Comparison of ENCODE assay signal across 19 cellular contexts in the genomic region with DNA sequence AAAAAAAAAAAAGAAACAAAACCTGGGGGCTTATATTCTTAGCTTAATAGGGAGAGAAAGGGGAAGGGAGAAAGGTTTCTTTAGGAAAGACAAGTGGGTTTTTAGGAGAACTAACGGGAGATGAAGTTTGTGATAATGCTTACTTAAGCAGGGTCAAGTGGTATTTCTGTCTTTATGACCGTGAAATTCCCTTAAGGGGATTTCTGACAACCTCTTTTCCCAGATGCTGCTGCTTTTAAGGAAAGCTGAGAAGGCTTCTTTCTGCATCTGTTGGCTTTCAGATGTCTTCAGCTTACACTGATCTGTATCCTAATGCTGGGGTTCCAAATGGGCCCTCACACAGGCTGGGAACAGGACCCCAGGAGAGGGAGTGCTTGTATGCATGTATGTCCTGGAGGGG. TPM values are rescaled to one million over a fixed set of nuclear protein-coding genes. Genes with fewer than 3 reads are reported as not detected.
A peak's percentile ranks its signal among the peaks of the same experiment; 100 is the strongest.
DNase-seq lines count a peak whose midpoint lies in the region; ATAC-seq and TF ChIP-seq lines count a peak whose summit lies in the region.
"Had no signal": no experiment of that assay in that cellular context is flagged by ENCODE, and none has a peak within 500 bp of the region (broad histone marks: within the 10 kb centered on the region; RNA-seq: fewer than 3 reads in every experiment).

No MANE protein-coding gene starts in this region.

- H3K9me3 Mint-ChIP-seq in central memory CD8-positive, alpha-beta T cell: no peaks in the 10 kb centered on the region
- H3K9me3 Mint-ChIP-seq: CD14-positive monocyte, T-cell had no signal

- no peak overlapping the region for H4K91ac ChIP-seq in neuronal stem cell (ENCODE audit: low read depth, low read length, poor library complexity)

- no peak overlapping the region for H3K4ac ChIP-seq in neuronal stem cell (ENCODE audit: low read length)

- H3K4me3 Mint-ChIP-seq in central memory CD8-positive, alpha-beta T cell: no peak overlapping the region
- H3K4me3 Mint-ChIP-seq: CD14-positive monocyte, T-cell had no signal

- TF ChIP-seq CTCF in tibial artery (IDR thresholded peaks at IDR 0.05): no peak

- H3K4me1 Mint-ChIP-seq in central memory CD8-positive, alpha-beta T cell: no peaks in the 10 kb centered on the region
- H3K4me1 Mint-ChIP-seq: T-cell had no signal

- no peak overlapping the region for H3K14ac ChIP-seq in neuronal stem cell (ENCODE audit: low read length)

- CTCF ChIA-PET in HEK293T (lab: Yijun Ruan, JAX): no interaction called here

- H3K4me2 ChIP-seq in neuronal stem cell (ENCODE audit: insufficient read depth, low read length, poor library complexity, severe bottlenecking): no peak overlapping the region

- H2AK5ac ChIP-seq in neuronal stem cell (ENCODE audit: low read depth, low read length): peak overlapping the region; percentile 37

- peak overlapping the region; percentile 32 for H3K18ac ChIP-seq in neuronal stem cell (ENCODE audit: low read length)

- no peak overlapping the region for H3K23ac ChIP-seq in neuronal stem cell (ENCODE audit: low read depth, low read length, poor library complexity)

- POLR2A ChIA-PET in HEK293T (lab: Yijun Ruan, JAX): no interaction called here

- peak overlapping the region; percentile 69 for H3K27ac Mint-ChIP-seq in central memory CD8-positive, alpha-beta T cell (ENCODE audit: low read depth)
- H3K27ac Mint-ChIP-seq: T-cell had no signal

- no peaks in the 10 kb centered on the region for H3K27me3 Mint-ChIP-seq in central memory CD8-positive, alpha-beta T cell
- H3K27me3 Mint-ChIP-seq: T-cell had no signal

- H2BK120ac ChIP-seq in neuronal stem cell (ENCODE audit: low read depth, low read length): no peak overlapping the region

- H3K36me3 ChIP-seq in neuronal stem cell (replicated peaks in 1 of 2; ENCODE audit: control insufficient read depth in 2 of 2, insufficient read depth in 2 of 2, low read length in 2 of 2) (no peaks in the 10 kb centered on the region), tibial artery (no peaks in the 10 kb centered on the region)

- peak overlapping the region; percentile 76 for H2BK5ac ChIP-seq in neuronal stem cell (ENCODE audit: low read length)

- peaks cover 2% of the 10 kb centered on the region for H3K36me3 Mint-ChIP-seq in central memory CD8-positive, alpha-beta T cell (ENCODE audit: insufficient read depth)
- H3K36me3 Mint-ChIP-seq: CD14-positive monocyte, T-cell had no signal

- H3K4me3 ChIP-seq in neuronal stem cell (ENCODE audit: low read length in 2 of 2) (no peak overlapping the region), tibial artery (no peak overlapping the region)
- H3K4me3 ChIP-seq: GM23248, SK-N-MC had no signal

- no peak overlapping the region for H4K8ac ChIP-seq in neuronal stem cell (ENCODE audit: low read depth, low read length)

- H3K9me3 ChIP-seq in neuronal stem cell (replicated peaks in 1 of 2; ENCODE audit: control insufficient read depth in 2 of 2, insufficient read depth in 1 of 2, low read depth in 1 of 2, low read length in 2 of 2) (peaks cover 0 to 1% of the 10 kb centered on the region in 2 donors), tibial artery (no peaks in the 10 kb centered on the region)

- WGBS in neuronal stem cell (ENCODE audit: extremely low coverage in 2 of 2, insufficient read length in 2 of 2, insufficient replicate concordance in 1 of 2), 2 donors: no CpG with 5 or more reads among the region's 2 CpGs

- no peak overlapping the region for H3K9ac ChIP-seq in neuronal stem cell (ENCODE audit: low read depth, low read length, poor library complexity)
- H3K9ac ChIP-seq: GM23248 had no signal

- no peaks in the 10 kb centered on the region for H3K27me3 ChIP-seq in neuronal stem cell (ENCODE audit: control insufficient read depth in 3 of 3, insufficient read depth in 3 of 3, low read depth in 1 of 3, low read length in 3 of 3)
- H3K27me3 ChIP-seq in tibial artery: no peaks in the 10 kb centered on the region

- H3K4me1 ChIP-seq in neuronal stem cell (ENCODE audit: control insufficient read depth in 2 of 2, insufficient read depth in 1 of 2, low read depth in 1 of 2, low read length in 2 of 2) (peaks cover 12 to 14% of the 10 kb centered on the region in 2 donors), tibial artery (no peaks in the 10 kb centered on the region)

- no peak overlapping the region for H3K27ac ChIP-seq in neuronal stem cell (replicated peaks; ENCODE audit: low read length)
- H3K27ac ChIP-seq in tibial artery: no peak overlapping the region
- H3K27ac ChIP-seq: GM23248, SK-N-MC had no signal

- no peaks in the 10 kb centered on the region for H3K79me1 ChIP-seq in neuronal stem cell (ENCODE audit: low read depth, low read length)

- DNase-seq in HEK293T (ENCODE audit: extremely low spot score): no peak
- DNase-seq in NCI-H524 (lab: John Stamatoyannopoulos, UW): peak; percentile 52 to 89
- no peak for DNase-seq in central memory CD8-positive, alpha-beta T cell (ENCODE audit: low spot score in 2 of 2)
- DNase-seq in neuronal stem cell (ENCODE audit: low spot score): no peak
- DNase-seq in NOMO-1 (lab: John Stamatoyannopoulos, UW; ENCODE audit: unreplicated experiment in 2 of 2): no peak
- DNase-seq in tibial artery: no peak
- DNase-seq: ACHN, AML-193, GM23248, HCEC 1CT, NCI-H1417 treated with DMSO at 0.1 percent for 48 hours, NCI-H2029 treated with DMSO at 0.1 percent for 48 hours, NCI-H345, NCI-H748 treated with DMSO at 0.1 percent for 48 hours, T-cell had no signal

- H2BK12ac ChIP-seq in neuronal stem cell (ENCODE audit: low read length): no peak overlapping the region

- intact Hi-C loops in tibial artery (cut with DNase I; ENCODE audit: low total_unique reads): no loop called here

- ATAC-seq in central memory CD8-positive, alpha-beta T cell (replicated peaks; ENCODE audit: extremely low read depth, poor library complexity, severe bottlenecking): no peak
- ATAC-seq in GM21529 (IDR thresholded peaks at IDR 0.05; ENCODE audit: unreplicated experiment): no peak
- ATAC-seq: Right ventricle myocardium inferior, T-cell had no signal

- no peak overlapping the region for H2BK15ac ChIP-seq in neuronal stem cell (ENCODE audit: low read length)

- no peak overlapping the region for H2AFZ ChIP-seq in neuronal stem cell (ENCODE audit: low read length)
- H2AFZ ChIP-seq: GM23248 had no signal

TF ChIP-seq in HEK293T, 16 proteins besides CTCF, POLR2A, EP300 and RAD21:
- TF ChIP-seq TARDBP (IDR thresholded peaks at IDR 0.05) (no peak), LEF1 (IDR thresholded peaks at IDR 0.05; ENCODE audit: borderline replicate concordance) (no peak), BHLHE40 (IDR thresholded peaks at IDR 0.05; ENCODE audit: borderline replicate concordance) (no peak), HDGF (IDR thresholded peaks at IDR 0.05; ENCODE audit: borderline replicate concordance) (no peak), NFRKB (IDR thresholded peaks at IDR 0.05) (no peak), ZNF384 (IDR thresholded peaks at IDR 0.05) (peak; percentile 36; the same call in 1 of the 2 replicates)
TF ChIP-seq in HEK293T: peak in this region for 1.

RNA-seq across cellular contexts. Expression of a gene that starts 42.7 kb away (rescaled TPM):
- polyA plus RNA-seq in neuronal stem cell (2013, experiment 1 of 2): 0.21 TPM
- polyA plus RNA-seq in neuronal stem cell (2013, experiment 2 of 2): 0.19 TPM
- polyA plus RNA-seq: CD14-positive monocyte had no signal

Comparison
In these comparisons a context has a peak if more than half of its experiments do, and no peak if none do; other contexts are left out.
1. DNase-seq: peak in NCI-H524 (2 of 2); none in HEK293T (single experiment), central memory CD8-positive, alpha-beta T cell (0 of 2), neuronal stem cell (single experiment), NOMO-1 (0 of 2) and tibial artery (0 of 2).